In the genomic region with DNA sequence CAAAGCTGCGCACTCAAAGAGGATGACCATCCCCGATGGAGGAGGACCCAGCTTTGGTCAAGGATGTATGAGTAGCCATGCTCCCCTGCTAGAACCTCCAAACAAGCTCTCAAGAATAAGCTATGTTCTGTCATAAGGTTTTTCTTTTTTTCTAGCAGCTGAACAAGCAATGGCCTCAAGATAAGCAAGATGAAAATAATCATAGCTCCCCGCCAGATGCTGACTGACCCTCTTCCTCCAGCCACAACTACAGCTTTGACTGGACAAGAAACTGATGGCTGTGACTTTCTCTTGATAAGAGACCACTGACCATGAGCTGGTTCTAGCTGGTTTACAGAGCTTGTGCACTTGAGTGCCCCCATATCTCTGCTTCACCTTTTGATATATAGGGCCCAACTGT, we compare ENCODE assay signal across 1 cellular context.
TF ChIP-seq lines count a peak whose summit lies in the region.

No MANE protein-coding gene starts in this region.

TF ChIP-seq in H1, 55 proteins besides CTCF, POLR2A, EP300 and RAD21:
- TF ChIP-seq CBX5 (IDR thresholded peaks at IDR 0.05; ENCODE audit: low read depth, low read length): no peak
- no peak for TF ChIP-seq SRF (IDR thresholded peaks at IDR 0.05; ENCODE audit: low read depth, low read length)
- TF ChIP-seq RFX5 (IDR thresholded peaks at IDR 0.05; ENCODE audit: borderline replicate concordance, low read depth, low read length): no peak
- no peak for TF ChIP-seq PHF8 (conservative IDR thresholded peaks at IDR 0.05; ENCODE audit: low read depth, low read length)
- no peak for TF ChIP-seq RNF2 (IDR thresholded peaks at IDR 0.05; ENCODE audit: borderline replicate concordance, low read depth, low read length, missing control alignments, poor library complexity, severe bottlenecking)
- no peak for TF ChIP-seq CHD1 (IDR thresholded peaks at IDR 0.05; ENCODE audit: low read depth, low read length)
- TF ChIP-seq POU5F1 (IDR thresholded peaks at IDR 0.05; ENCODE audit: low read depth, low read length): no peak
- TF ChIP-seq CTBP2 (IDR thresholded peaks at IDR 0.05; ENCODE audit: borderline replicate concordance, insufficient read depth, insufficient read length, low read length): no peak
- no peak for TF ChIP-seq JUN (IDR thresholded peaks at IDR 0.05; ENCODE audit: low read depth, low read length)
- TF ChIP-seq TAF7 (optimal IDR thresholded peaks at IDR 0.05; ENCODE audit: borderline replicate concordance, low read depth, low read length): no peak
- no peak for TF ChIP-seq SP2 (IDR thresholded peaks at IDR 0.05; ENCODE audit: low read length)
- TF ChIP-seq EZH2 (IDR thresholded peaks at IDR 0.05; ENCODE audit: low read depth, low read length, severe bottlenecking): no peak
- TF ChIP-seq CREB1 (IDR thresholded peaks at IDR 0.05): no peak
- TF ChIP-seq BCL11A (IDR thresholded peaks at IDR 0.05; ENCODE audit: low read depth in 2 of 2, low read length in 2 of 2): no peak
- no peak for TF ChIP-seq NANOG (IDR thresholded peaks at IDR 0.05; ENCODE audit: insufficient read depth, low read depth, low read length, poor library complexity, severe bottlenecking)
- TF ChIP-seq KDM4A (IDR thresholded peaks at IDR 0.05; ENCODE audit: low read depth, low read length, severe bottlenecking): no peak
- TF ChIP-seq KDM5A (IDR thresholded peaks at IDR 0.05; ENCODE audit: low read length): no peak
- no peak for TF ChIP-seq SIN3A (conservative IDR thresholded peaks at IDR 0.05 in 1 of 2, IDR thresholded peaks at IDR 0.05 in 1 of 2; ENCODE audit: low read depth in 1 of 2, low read length in 2 of 2)
- no peak for TF ChIP-seq SP4 (IDR thresholded peaks at IDR 0.05; ENCODE audit: low read length)
